In genomic region chr5:78648359-78649219, GRCh38 we compare ENCODE assay signal across 8 cellular contexts. TPM values are rescaled to one million over a fixed set of nuclear protein-coding genes. Genes with fewer than 3 reads are reported as not detected.
DNase-seq lines count a peak whose midpoint lies in the region; ATAC-seq and TF ChIP-seq lines count a peak whose summit lies in the region.

TSS of gene LHFPL2 (minus strand) at chr5:78648772. CDS start at chr5:78510213, 138,559 bp downstream.

- POLR2A ChIA-PET in BJ (lab: Charles Lee), result interaction anchor here (0.6 kb wide), 1 partner anchor 111 kb away, joined by 3 read pairs; no protein-coding TSS in a partner anchor

- ATAC-seq in GM18873 (IDR thresholded peaks at IDR 0.05; ENCODE audit: low FRiP score, unreplicated experiment) (peak; percentile 41), HG03095 (IDR thresholded peaks at IDR 0.05; ENCODE audit: unreplicated experiment) (peak; percentile 49), GM18861 (IDR thresholded peaks at IDR 0.05; ENCODE audit: unreplicated experiment) (no peak)

- H3K4me3 ChIP-seq in BJ (ENCODE audit: low read depth, low read length), result peak within 1 kb of the TSS; percentile 84
- peak within 1 kb of the TSS; percentile 84 for H3K4me3 ChIP-seq in osteoblast (ENCODE audit: insufficient read depth, low read length)

- no peaks in the 10 kb centered on the region for H3K27me3 ChIP-seq in BJ (ENCODE audit: control insufficient read depth, insufficient read depth, low read length)
- H3K27me3 ChIP-seq in osteoblast (ENCODE audit: insufficient read depth, low read length), result no peaks in the 10 kb centered on the region

- H3K4me1 ChIP-seq in osteoblast (ENCODE audit: insufficient read depth, low read length), result peaks cover 28% of the 10 kb centered on the region

- no peak for TF ChIP-seq CTCF in BJ (IDR thresholded peaks at IDR 0.05; ENCODE audit: insufficient read depth, low read depth, low read length)
- TF ChIP-seq CTCF in osteoblast (IDR thresholded peaks at IDR 0.05; ENCODE audit: extremely low read depth, low read depth, low read length), result no peak

- H3K36me3 ChIP-seq in BJ (ENCODE audit: control insufficient read depth, insufficient read depth, low read length) (no peaks in the 10 kb centered on the region), osteoblast (ENCODE audit: insufficient read depth, low read length) (no peaks in the 10 kb centered on the region)

- intact Hi-C loops in cardiac septum (cut with DNase I), result loop anchor here (2.0 kb wide), 1 partner anchor 98 kb away; no protein-coding TSS in a partner anchor

- peak within 1 kb of the TSS; percentile 80 for H2AFZ ChIP-seq in osteoblast (ENCODE audit: low read length)

- peak within 1 kb of the TSS; percentile 97 for H3K4me2 ChIP-seq in osteoblast (ENCODE audit: insufficient read depth, low read length)

- H4K20me1 ChIP-seq in osteoblast (ENCODE audit: insufficient read depth, low read length), result no peaks in the 10 kb centered on the region

- H3K27ac ChIP-seq in osteoblast (ENCODE audit: low read depth, low read length), result peak within 1 kb of the TSS; percentile 89

- CTCF ChIA-PET in BJ (lab: Yijun Ruan, JAX), result interaction anchor here (0.7 to 2.3 kb wide), 8 partner anchors 10 to 233 kb away, joined by 3 to 8 read pairs (median 4); no protein-coding TSS in a partner anchor

- H3K9me3 ChIP-seq in osteoblast (ENCODE audit: low read depth, low read length), result no peaks in the 10 kb centered on the region

- H3K79me2 ChIP-seq in osteoblast (ENCODE audit: insufficient read depth, low read length), result peaks cover 42% of the 10 kb centered on the region

- DNase-seq in BJ (ENCODE audit: low read depth), result no peak
- peak; percentile 7 for DNase-seq in NOMO-1 treated with dmso at 0.1 percent for 144 hours (lab: John Stamatoyannopoulos, UW; ENCODE audit: unreplicated experiment)
- DNase-seq in amniotic stem cell (lab: John Stamatoyannopoulos, UW), result peak; percentile 45
- DNase-seq in cardiac septum (ENCODE audit: low spot score), result peak; percentile 85
- peak; percentile 97 for DNase-seq in osteoblast (ENCODE audit: insufficient read length, low spot score, missing footprints)

RNA-seq across cellular contexts. Expression of gene LHFPL2, which starts in this region (rescaled TPM):
- polyA plus RNA-seq in BJ (2011; rRNA removed), result 4.4 and 5.6 TPM in 2 replicates
- 5.1 and 9.8 TPM in 2 replicates for polyA minus RNA-seq in BJ (2011; rRNA and poly(A)+ RNA removed)
- 7.9 TPM for total RNA-seq in cardiac septum
- 63.6 and 64.4 TPM in 2 replicates for total RNA-seq in osteoblast
